ENCODE assay signal across 10 cellular contexts in genomic region chr14:59320771-59321170, GRCh38.
DNase-seq lines count a peak whose midpoint lies in the region; TF ChIP-seq lines count a peak whose summit lies in the region.
"Had no signal": no experiment of that assay in that cellular context is flagged by ENCODE, and none has a peak within 500 bp of the region (broad histone marks: within the 10 kb centered on the region; RNA-seq: fewer than 3 reads in every experiment).

No MANE protein-coding gene starts in this region.

- no peaks in the 10 kb centered on the region for H3K9me3 ChIP-seq in OCI-LY7 (ENCODE audit: low read length)
- H3K9me3 ChIP-seq in suprapubic skin: no peaks in the 10 kb centered on the region
- H3K9me3 ChIP-seq in SJCRH30 (replicated peaks): no peaks in the 10 kb centered on the region
- H3K9me3 ChIP-seq: HAP-1 had no signal

- TF ChIP-seq CTCF in OCI-LY7 (conservative IDR thresholded peaks at IDR 0.05; ENCODE audit: low read length) (no peak), brain microvascular endothelial cell (IDR thresholded peaks at IDR 0.05; ENCODE audit: low read depth, low read length, missing control alignments) (no peak), suprapubic skin (IDR thresholded peaks at IDR 0.05) (no peak)

- no peaks in the 10 kb centered on the region for H4K20me1 ChIP-seq in OCI-LY7 (ENCODE audit: insufficient read depth, low read length)

- POLR2A ChIA-PET in OCI-LY7 (lab: Charles Lee): interaction anchor here (0.6 to 1.4 kb wide), 5 partner anchors 9 to 33 kb away, joined by 3 to 5 read pairs (median 3); no protein-coding TSS in a partner anchor

- H3K4me3 ChIP-seq in OCI-LY7 (ENCODE audit: low read depth, low read length, poor library complexity, severe bottlenecking) (no peak overlapping the region), brain microvascular endothelial cell (ENCODE audit: low read depth, low read length) (no peak overlapping the region), suprapubic skin (no peak overlapping the region), SJCRH30 (no peak overlapping the region)
- H3K4me3 ChIP-seq: HAP-1 had no signal

- peak overlapping the region; percentile 11 for H3K4me2 ChIP-seq in OCI-LY7 (ENCODE audit: low read length)

- intact Hi-C loops in OCI-LY7 (cut with micrococcal nuclease; ENCODE audit: unreplicated experiment): no loop called here

- in situ Hi-C loops in brain microvascular endothelial cell (cut with HindIII; ENCODE audit: low pct_ligation_motif_present, low sequenced_read_pairs): no loop called here

- 0 out of 2 replicates have a peak, but pooled peaks cover 3% of the 10 kb centered on the region for H3K79me2 ChIP-seq in OCI-LY7 (ENCODE audit: insufficient read depth, low read depth, low read length)

- H3K4me1 ChIP-seq in OCI-LY7 (ENCODE audit: insufficient read depth, low read length, poor library complexity, severe bottlenecking) (peaks cover 26% of the 10 kb centered on the region), suprapubic skin (peaks cover 26% of the 10 kb centered on the region), SJCRH30 (peaks cover 19% of the 10 kb centered on the region)

- no peak for TF ChIP-seq EP300 in suprapubic skin (IDR thresholded peaks at IDR 0.05)

- CTCF ChIA-PET in OCI-LY7 (lab: Charles Lee; ENCODE audit: unreplicated experiment): no interaction called here

- H2AFZ ChIP-seq in OCI-LY7 (ENCODE audit: low read length): no peak overlapping the region

- H3K27me3 ChIP-seq in brain microvascular endothelial cell (replicated peaks) (no peaks in the 10 kb centered on the region), layer of hippocampus (ENCODE audit: control insufficient read depth, insufficient read depth, low read length) (no peaks in the 10 kb centered on the region), suprapubic skin (no peaks in the 10 kb centered on the region), SJCRH30 (no peaks in the 10 kb centered on the region)

- DNase-seq in OCI-LY7 (ENCODE audit: low spot score) (no peak), brain microvascular endothelial cell (no peak), suprapubic skin (ENCODE audit: low spot score in 2 of 2) (no peak), SJCRH30 (no peak)
- DNase-seq in stimulated activated CD4-positive, alpha-beta T cell treated with anti-CD3 and anti-CD28 coated beads, Interleukin-1b, Interleukin-23, amount 100 ng/mL, for 48 hours: no peak
- no peak for DNase-seq in activated CD8-positive, alpha-beta memory T cell treated with anti-CD3 and anti-CD28 coated beads, Interleukin-2, amount 50 U/mL, for 48 hours
- DNase-seq: activated T-cell treated with anti-CD3 and anti-CD28 coated beads for 4 hours, NCI-H2227 treated with DMSO at 0.1 percent for 48 hours had no signal

- H3K27ac ChIP-seq in OCI-LY7 (ENCODE audit: low read depth, low read length, poor library complexity, severe bottlenecking): no peak overlapping the region
- peak overlapping the region; percentile 73 for H3K27ac ChIP-seq in brain microvascular endothelial cell
- H3K27ac ChIP-seq in layer of hippocampus (ENCODE audit: low read depth, low read length): peak overlapping the region; percentile 64
- peak overlapping the region; percentile 7 for H3K27ac ChIP-seq in suprapubic skin
- H3K27ac ChIP-seq in SJCRH30: no peak overlapping the region

- no TSS peak for BruUV-seq in OCI-LY7 (replicated peaks; lab: Mats Ljungman, UMichigan)

- no peak for TF ChIP-seq POLR2A in suprapubic skin (IDR thresholded peaks at IDR 0.05)

- H3K9me2 ChIP-seq in OCI-LY7 (ENCODE audit: insufficient read depth, low read length): no peaks in the 10 kb centered on the region

- WGBS in suprapubic skin: 27% methylated on average over 3 of the region's 3 CpGs

- H3K36me3 ChIP-seq in OCI-LY7 (ENCODE audit: insufficient read depth, low read length): peaks cover 57% of the 10 kb centered on the region
- H3K36me3 ChIP-seq in brain microvascular endothelial cell (replicated peaks): no peaks in the 10 kb centered on the region
- H3K36me3 ChIP-seq in suprapubic skin: peaks cover 13% of the 10 kb centered on the region
- no peaks in the 10 kb centered on the region for H3K36me3 ChIP-seq in SJCRH30
- H3K36me3 ChIP-seq: HAP-1 had no signal

Comparison
In these comparisons a context has a peak if more than half of its experiments do, and no peak if none do; other contexts are left out.
1. H3K27ac ChIP-seq: peak in brain microvascular endothelial cell (single experiment), layer of hippocampus (single experiment) and suprapubic skin (single experiment); none in OCI-LY7 (single experiment) and SJCRH30 (single experiment).